Comparison of ENCODE assay signal across 1 cellular context in genomic region chr3:24522155-24522579, GRCh38.
TF ChIP-seq lines count a peak whose summit lies in the region.

No MANE protein-coding gene starts in this region.

TF ChIP-seq in HepG2, 621 proteins besides CTCF, POLR2A, EP300 and RAD21 (continued from another document and continues in another):
- TF ChIP-seq THRA (CRISPR knock-in tag; IDR thresholded peaks at IDR 0.05; ENCODE audit: borderline replicate concordance), result peak; percentile 48; the same call in 1 of the 2 replicates
- 0 out of 2 replicates have a peak, but pooled peaks have one; percentile 40 for TF ChIP-seq ZNF333 (CRISPR knock-in tag; IDR thresholded peaks at IDR 0.05; ENCODE audit: borderline replicate concordance)
- TF ChIP-seq IKZF4 (CRISPR knock-in tag; IDR thresholded peaks at IDR 0.05; ENCODE audit: borderline replicate concordance, low read depth, not compliant biosample characterization), result no peak
- peak; percentile 72; the same call in 1 of the 2 replicates for TF ChIP-seq ESRRA (CRISPR knock-in tag; IDR thresholded peaks at IDR 0.05; ENCODE audit: low read depth)
- TF ChIP-seq ZBTB14 (CRISPR knock-in tag; IDR thresholded peaks at IDR 0.05), result no peak
- TF ChIP-seq AKAP8 (CRISPR knock-in tag; IDR thresholded peaks at IDR 0.05), result no peak
- TF ChIP-seq MED1 (CRISPR knock-in tag; IDR thresholded peaks at IDR 0.05), result no peak
- 0 out of 2 replicates have a peak, but pooled peaks have one; percentile 56 for TF ChIP-seq ZNF225 (CRISPR knock-in tag; IDR thresholded peaks at IDR 0.05)
- peak; percentile 80; the same call in 1 of the 2 replicates for TF ChIP-seq ZNF44 (CRISPR knock-in tag; IDR thresholded peaks at IDR 0.05)
- no peak for TF ChIP-seq IRF2 (CRISPR knock-in tag; IDR thresholded peaks at IDR 0.05)
- 0 out of 2 replicates have a peak, but pooled peaks have one; percentile 40 for TF ChIP-seq SOX5 (CRISPR knock-in tag; IDR thresholded peaks at IDR 0.05; ENCODE audit: borderline replicate concordance)
- no peak for TF ChIP-seq CBX1 (IDR thresholded peaks at IDR 0.05; ENCODE audit: low read depth)
- TF ChIP-seq CENPT (CRISPR knock-in tag; IDR thresholded peaks at IDR 0.05; ENCODE audit: low read depth), result peak; percentile 43; the same call in 1 of the 2 replicates
- TF ChIP-seq PHF5A (CRISPR knock-in tag; IDR thresholded peaks at IDR 0.05; ENCODE audit: low read depth, unreplicated experiment), result no peak
- no peak for TF ChIP-seq GLMP (CRISPR knock-in tag; IDR thresholded peaks at IDR 0.05; ENCODE audit: borderline replicate concordance)
- TF ChIP-seq ZNF512 (CRISPR knock-in tag; IDR thresholded peaks at IDR 0.05), result 0 out of 2 replicates have a peak, but pooled peaks have one; percentile 23
- 0 out of 2 replicates have a peak, but pooled peaks have one; percentile 22 for TF ChIP-seq KDM6A (CRISPR knock-in tag; IDR thresholded peaks at IDR 0.05; ENCODE audit: low read depth)
- peak; percentile 62 for TF ChIP-seq XRCC5 (optimal IDR thresholded peaks at IDR 0.05; ENCODE audit: low read length)
- peak; percentile 38; the same call in 1 of the 2 replicates for TF ChIP-seq POGZ (CRISPR knock-in tag; IDR thresholded peaks at IDR 0.05)
- 0 out of 2 replicates have a peak, but pooled peaks have one; percentile 18 for TF ChIP-seq HMG20A (CRISPR knock-in tag; IDR thresholded peaks at IDR 0.05; ENCODE audit: borderline replicate concordance)
- peak; percentile 69 for TF ChIP-seq FOXP4 (CRISPR knock-in tag; IDR thresholded peaks at IDR 0.05)
- TF ChIP-seq ZNF24 (IDR thresholded peaks at IDR 0.05), result no peak
- TF ChIP-seq GATAD2A (CRISPR knock-in tag; IDR thresholded peaks at IDR 0.05), result peak; percentile 49; the same call in 1 of the 2 replicates
- TF ChIP-seq ZNF574 (CRISPR knock-in tag; IDR thresholded peaks at IDR 0.05), result 0 out of 2 replicates have a peak, but pooled peaks have one; percentile 34
- 0 out of 2 replicates have a peak, but pooled peaks have one; percentile 19 for TF ChIP-seq KAT8 (CRISPR knock-in tag; IDR thresholded peaks at IDR 0.05)
- peak; percentile 28; the same call in 1 of the 2 replicates for TF ChIP-seq ZNF792 (CRISPR knock-in tag; IDR thresholded peaks at IDR 0.05)
- 0 out of 2 replicates have a peak, but pooled peaks have one; percentile 37 for TF ChIP-seq DPF2 (CRISPR knock-in tag; IDR thresholded peaks at IDR 0.05; ENCODE audit: borderline replicate concordance, low read depth)
- TF ChIP-seq ZNF430 (CRISPR knock-in tag; IDR thresholded peaks at IDR 0.05), result no peak
- no peak for TF ChIP-seq PLSCR1 (CRISPR knock-in tag; IDR thresholded peaks at IDR 0.05; ENCODE audit: borderline replicate concordance)
- TF ChIP-seq PHF8 (CRISPR knock-in tag; IDR thresholded peaks at IDR 0.05), result peak; percentile 32; the same call in 1 of the 2 replicates
- peak; percentile 51; the same call in 1 of the 2 replicates for TF ChIP-seq KMT2B (CRISPR knock-in tag; IDR thresholded peaks at IDR 0.05)
- 0 out of 2 replicates have a peak, but pooled peaks have one; percentile 52 for TF ChIP-seq NFIC (IDR thresholded peaks at IDR 0.05; ENCODE audit: low read length)
- TF ChIP-seq HNF4G (IDR thresholded peaks at IDR 0.05; ENCODE audit: borderline replicate concordance, low read depth, low read length), result peak; percentile 76
- peak; percentile 79; the same call in 1 of the 2 replicates for TF ChIP-seq HNF4G (CRISPR knock-in tag; IDR thresholded peaks at IDR 0.05; ENCODE audit: borderline replicate concordance, low read depth)
- peak; percentile 37; the same call in 1 of the 2 replicates for TF ChIP-seq DRAP1 (CRISPR knock-in tag; IDR thresholded peaks at IDR 0.05)
- 0 out of 4 replicates have a peak, but pooled peaks of 1 of the 2 experiments have one; percentile 46 for TF ChIP-seq REST (IDR thresholded peaks at IDR 0.05; ENCODE audit: borderline replicate concordance in 1 of 2, low read depth in 1 of 2, low read length in 2 of 2)
- TF ChIP-seq SAP130 (CRISPR knock-in tag; IDR thresholded peaks at IDR 0.05; ENCODE audit: low read depth), result peak; percentile 29; the same call in 1 of the 2 replicates
- peak; percentile 26; the same call in 1 of the 2 replicates for TF ChIP-seq ETV5 (CRISPR knock-in tag; IDR thresholded peaks at IDR 0.05; ENCODE audit: borderline replicate concordance)
- TF ChIP-seq NCOA2 (CRISPR knock-in tag; IDR thresholded peaks at IDR 0.05), result peak; percentile 41; the same call in 1 of the 2 replicates
- TF ChIP-seq SP5 (CRISPR knock-in tag; IDR thresholded peaks at IDR 0.05; ENCODE audit: borderline replicate concordance, low read depth), result peak; percentile 68; the same call in 1 of the 2 replicates
- 0 out of 2 replicates have a peak, but pooled peaks have one; percentile 85 for TF ChIP-seq ZNF512B (CRISPR knock-in tag; IDR thresholded peaks at IDR 0.05; ENCODE audit: borderline replicate concordance)
